In genomic region chr22:35024364-35024692, GRCh38 we compare ENCODE assay signal across 1 cellular context.
TF ChIP-seq lines count a peak whose summit lies in the region.

No MANE protein-coding gene starts in this region.

TF ChIP-seq in GM12878, 131 proteins besides CTCF, POLR2A, EP300 and RAD21 (continued from another document):
- TF ChIP-seq E4F1 (IDR thresholded peaks at IDR 0.05; ENCODE audit: borderline replicate concordance, partially characterized antibody) (no peak), HCFC1 (IDR thresholded peaks at IDR 0.05; ENCODE audit: low read length) (no peak), CHD4 (IDR thresholded peaks at IDR 0.05) (no peak), ETV6 (conservative IDR thresholded peaks at IDR 0.05 in 1 of 2, IDR thresholded peaks at IDR 0.05 in 1 of 2; ENCODE audit: borderline replicate concordance in 1 of 2, low read depth in 1 of 2) (no peak), TARDBP (IDR thresholded peaks at IDR 0.05; ENCODE audit: borderline replicate concordance) (no peak)
TF ChIP-seq in GM12878: peak in this region for 0.
